25 cellular contexts compared by ENCODE assay signal in the genomic region with DNA sequence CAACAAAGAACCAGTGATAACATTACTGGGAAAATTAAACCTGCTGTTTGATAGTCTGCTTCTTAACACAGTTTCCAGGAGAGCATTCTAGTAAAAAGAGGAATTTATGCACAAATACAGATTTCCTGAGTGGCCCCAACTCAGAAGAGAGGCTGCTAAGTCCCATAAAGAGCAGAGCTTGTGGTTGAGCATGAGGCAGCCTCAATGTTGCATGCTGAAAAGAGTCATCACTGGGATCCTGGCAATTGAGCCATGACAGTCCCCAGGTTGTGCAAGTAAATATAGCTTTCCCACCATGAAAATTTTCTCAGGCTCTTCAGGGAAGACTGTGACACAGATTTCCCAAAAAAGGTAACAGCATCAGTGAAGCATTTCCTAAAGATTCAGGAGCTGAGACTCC. TPM values are rescaled to one million over a fixed set of nuclear protein-coding genes. Genes with fewer than 3 reads are reported as not detected.
A peak's percentile ranks its signal among the peaks of the same experiment; 100 is the strongest.
DNase-seq lines count a peak whose midpoint lies in the region; ATAC-seq, FAIRE-seq and TF ChIP-seq lines count a peak whose summit lies in the region.
"Had no signal": no experiment of that assay in that cellular context is flagged by ENCODE, and none has a peak within 500 bp of the region (broad histone marks: within the 10 kb centered on the region; RNA-seq: fewer than 3 reads in every experiment).

No MANE protein-coding gene starts in this region.

- in situ Hi-C loops in GM23248 (cut with MboI) = no loop called here

- TF ChIP-seq CTCF in MM.1S (IDR thresholded peaks at IDR 0.05; ENCODE audit: low read length) = no peak

- no peak for ATAC-seq in right cardiac atrium
- ATAC-seq: A549, HCT116, Panc1 had no signal

- H3K27ac ChIP-seq in GM23248 (no peak overlapping the region), MM.1S (ENCODE audit: low read length) (no peak overlapping the region), right cardiac atrium (ENCODE audit: low read length) (no peak overlapping the region)
- H3K27ac ChIP-seq: A549, KMS-11 had no signal

- H3K79me2 ChIP-seq in GM23248 (ENCODE audit: insufficient read depth) (no peaks in the 10 kb centered on the region), MM.1S (ENCODE audit: low read length) (no peaks in the 10 kb centered on the region)

- H3K27me3 ChIP-seq in GM23248 (replicated peaks; ENCODE audit: insufficient read depth) (no peaks in the 10 kb centered on the region), MM.1S (replicated peaks; ENCODE audit: insufficient read depth, low read length) (no peaks in the 10 kb centered on the region), right cardiac atrium (ENCODE audit: control insufficient read depth, insufficient read depth) (no peaks in the 10 kb centered on the region)

- H4K20me1 ChIP-seq in GM23248 (ENCODE audit: insufficient read depth) (no peaks in the 10 kb centered on the region), MM.1S (ENCODE audit: insufficient read depth, low read length) (no peaks in the 10 kb centered on the region)

- H3K36me3 ChIP-seq in GM23248 (ENCODE audit: low read depth) (no peaks in the 10 kb centered on the region), MM.1S (replicated peaks; ENCODE audit: insufficient read depth, low read length) (no peaks in the 10 kb centered on the region)

- H2AFZ ChIP-seq in GM23248 = no peak overlapping the region
- H2AFZ ChIP-seq in MM.1S (ENCODE audit: low read length) = no peak overlapping the region

- peak; percentile 13 to 39 for DNase-seq in AML-193 (lab: John Stamatoyannopoulos, UW)
- peak; percentile 17 for DNase-seq in GM23248
- no peak for DNase-seq in RCC 7860 (ENCODE audit: low spot score)
- DNase-seq in renal cortical epithelial cell (ENCODE audit: low read depth) = peak; percentile 60
- no peak for DNase-seq in NCI-H1048 (lab: John Stamatoyannopoulos, UW)
- no peak for DNase-seq in MM.1S
- DNase-seq in right cardiac atrium = no peak
- DNase-seq: CD4-positive, alpha-beta memory T cell; COR-L47; DMS53; NCI-H1092; NCI-H1417 treated with DMSO at 0.1 percent for 48 hours; NCI-H1694 treated with DMSO at 0.1 percent for 48 hours; NCI-H2081; NCI-H2227 treated with DMSO at 0.1 percent for 48 hours; NCI-H526 treated with DMSO at 0.1 percent for 48 hours; SHP77 treated with DMSO at 0.1 percent for 48 hours; SK-N-SH; T-helper 1 cell had no signal

- FAIRE-seq in RCC 7860 (lab: Jason Lieb, UNC) = peak; percentile 40
- FAIRE-seq: A549, H1 had no signal

- no peaks in the 10 kb centered on the region for H3F3A ChIP-seq in GM23248 (ENCODE audit: insufficient read depth)
- no peaks in the 10 kb centered on the region for H3F3A ChIP-seq in MM.1S (ENCODE audit: insufficient read depth, low read length)

- H3K4me2 ChIP-seq in GM23248 (ENCODE audit: unreplicated experiment) (no peak overlapping the region), MM.1S (ENCODE audit: low read depth, low read length) (no peak overlapping the region)
- H3K4me2 ChIP-seq: A549, KMS-11, SK-N-SH had no signal

- no peaks in the 10 kb centered on the region for H3K9me3 ChIP-seq in GM23248 (ENCODE audit: low read depth)
- no peaks in the 10 kb centered on the region for H3K9me3 ChIP-seq in MM.1S (replicated peaks; ENCODE audit: insufficient read depth, low read length)
- no peaks in the 10 kb centered on the region for H3K9me3 ChIP-seq in right cardiac atrium (ENCODE audit: control insufficient read depth, low read length)
- H3K9me3 ChIP-seq: A549, SK-N-SH had no signal

- H3K9ac ChIP-seq in GM23248 (no peak overlapping the region), MM.1S (ENCODE audit: low read length) (no peak overlapping the region)
- H3K9ac ChIP-seq: KMS-11, SK-N-SH had no signal

- intact Hi-C loops in right cardiac atrium (cut with DNase I) = no loop called here

- H3K9me2 ChIP-seq in GM23248 (ENCODE audit: insufficient read depth) = no peaks in the 10 kb centered on the region
- H3K9me2 ChIP-seq in MM.1S (replicated peaks; ENCODE audit: insufficient read depth, low read length) = no peaks in the 10 kb centered on the region
- H3K9me2 ChIP-seq: SK-N-SH had no signal

- H3K4me1 ChIP-seq in GM23248 (ENCODE audit: insufficient read depth) (peaks cover 11% of the 10 kb centered on the region), MM.1S (ENCODE audit: low read length) (no peaks in the 10 kb centered on the region), right cardiac atrium (ENCODE audit: control insufficient read depth, insufficient read depth, low read length) (no peaks in the 10 kb centered on the region)
- H3K4me1 ChIP-seq: A549 had no signal

- no peak overlapping the region for H3K4me3 ChIP-seq in GM23248
- no peak overlapping the region for H3K4me3 ChIP-seq in MM.1S (ENCODE audit: low read length)
- H3K4me3 ChIP-seq in right cardiac atrium (ENCODE audit: low read length) = no peak overlapping the region
- H3K4me3 ChIP-seq: A549 had no signal

RNA-seq across cellular contexts. Expression of a gene that starts 47.5 kb away (rescaled TPM):
- 0.65 TPM in 1 of 2 replicates, not detected in the other for total RNA-seq in GM23248 (2014; rRNA removed; shearing (Covaris generic))
- polyA plus RNA-seq in GM23248 (2016; fragmentation: Nextera tagmentation; extraction: Ambion mirVana) (0.09 and 0.19 TPM in 2 replicates), right cardiac atrium (2.4 TPM)
- total RNA-seq in renal cortical epithelial cell (2.7 and 7.6 TPM in 2 replicates), right cardiac atrium (1 to 10 TPM; 5.0 to 9.2 (median 7.9) TPM)
- total RNA-seq: G401 had no signal

Comparison
In these comparisons a context has a peak if more than half of its experiments do, and no peak if none do; other contexts are left out.
1. DNase-seq: peak in AML-193 (2 of 2), GM23248 (single experiment) and renal cortical epithelial cell (single experiment); none in RCC 7860 (single experiment), NCI-H1048 (single experiment), MM.1S (single experiment) and right cardiac atrium (0 of 3).